26 cellular contexts compared by ENCODE assay signal in genomic region chr1:35619237-35620121, GRCh38. TPM values are rescaled to one million over a fixed set of nuclear protein-coding genes. Genes with fewer than 3 reads are reported as not detected.
DNase-seq lines count a peak whose midpoint lies in the region; ATAC-seq, FAIRE-seq and TF ChIP-seq lines count a peak whose summit lies in the region.
"Had no signal": no experiment of that assay in that cellular context is flagged by ENCODE, and none has a peak within 500 bp of the region (broad histone marks: within the 10 kb centered on the region; RNA-seq: fewer than 3 reads in every experiment).

No MANE protein-coding gene starts in this region.

- H4K20me1 ChIP-seq in HepG2 (ENCODE audit: insufficient read depth, low read length), result no peaks in the 10 kb centered on the region
- peaks cover 9% of the 10 kb centered on the region; the same call in 1 of the 2 replicates for H4K20me1 ChIP-seq in K562 (replicated peaks; ENCODE audit: control insufficient read depth, insufficient read depth, low read length)

- FAIRE-seq in HepG2 (lab: Jason Lieb, UNC) (no peak), K562 (lab: Jason Lieb, UNC) (peak; percentile 78)
- FAIRE-seq: GM12878 had no signal

- in situ Hi-C loops in HepG2 (cut with HindIII; ENCODE audit: extremely low pct_ligation_motif_present, low pct_unique_long_range_greater_than_20kb) (no loop called here), K562 (cut with MboI) (no loop called here)

- TF ChIP-seq CTCF in HepG2 (CRISPR knock-in tag; IDR thresholded peaks at IDR 0.05), result no peak
- no peak for TF ChIP-seq CTCF in right lobe of liver (IDR thresholded peaks at IDR 0.05)
- TF ChIP-seq CTCF in K562 (IDR thresholded peaks at IDR 0.05 in 2 of 3, conservative IDR thresholded peaks at IDR 0.05 in 1 of 3; ENCODE audit: insufficient read depth in 2 of 3, low read depth in 1 of 3, low read length in 3 of 3), result no peak

- H3K36me3 ChIP-seq in HepG2 (replicated peaks in 1 of 2; ENCODE audit: control insufficient read depth in 1 of 2, insufficient read depth in 2 of 2, low read length in 2 of 2), result peaks cover 18 to 65% of the 10 kb centered on the region in 2 experiments
- H3K36me3 ChIP-seq in right lobe of liver, result peaks cover 0 to 10% (median 4%) of the 10 kb centered on the region in 4 donors
- peaks cover 89% of the 10 kb centered on the region for H3K36me3 ChIP-seq in K562 (ENCODE audit: control insufficient read depth, insufficient read depth, low read length)

- peaks cover 26% of the 10 kb centered on the region for H3K79me2 ChIP-seq in HepG2 (ENCODE audit: insufficient read depth, low read length)
- H3K79me2 ChIP-seq in K562 (ENCODE audit: control insufficient read depth, insufficient read depth, low read length), result peaks cover 94% of the 10 kb centered on the region

- H3K9me3 ChIP-seq in HepG2 (ENCODE audit: low read length), result no peaks in the 10 kb centered on the region
- H3K9me3 ChIP-seq in right lobe of liver, result no peaks in the 10 kb centered on the region
- H3K9me3 ChIP-seq in K562 (replicated peaks; ENCODE audit: control insufficient read depth, insufficient read depth, low read depth, low read length), result no peaks in the 10 kb centered on the region
- H3K9me3 ChIP-seq: BE2C, HAP-1 had no signal

- no peaks in the 10 kb centered on the region for H3K9me1 ChIP-seq in K562 (ENCODE audit: control insufficient read depth, insufficient read depth, low read length)

- WGBS in HepG2 (ENCODE audit: low lambda C conversion rate), result 96% methylated on average over 6 of the region's 6 CpGs
- WGBS in right lobe of liver (ENCODE audit: insufficient coverage, low coverage, low lambda C conversion rate, missing lambda C conversion rate), result 84% methylated on average over 6 of the region's 6 CpGs
- WGBS in K562 (ENCODE audit: insufficient coverage, low coverage, missing lambda C conversion rate), result 62% methylated on average over 6 of the region's 6 CpGs

- no peak overlapping the region for H2AFZ ChIP-seq in HepG2 (ENCODE audit: low read length)
- no peak overlapping the region for H2AFZ ChIP-seq in K562 (ENCODE audit: low read depth, low read length)

- no peak overlapping the region for H3K4me3 Mint-ChIP-seq in stimulated activated effector memory CD8-positive, alpha-beta T cell treated with anti-CD3 and anti-CD28 coated beads, Interleukin-12 subunit alpha, Interleukin-12 subunit beta, amount 100 ng/mL, for 72 hours
- H3K4me3 Mint-ChIP-seq: CD4-positive, CD25-positive, alpha-beta regulatory T cell; CD8-positive, alpha-beta memory T cell; IgD-negative memory B cell had no signal

- H3K27ac ChIP-seq in HepG2 (ENCODE audit: extremely low read length, insufficient read depth, low read length), result no peak overlapping the region
- no peak overlapping the region for H3K27ac ChIP-seq in right lobe of liver
- peak overlapping the region; percentile 6; the same call in 1 of the 3 replicates for H3K27ac ChIP-seq in K562 (ENCODE audit: extremely low read depth, low read depth, low read length)
- H3K27ac ChIP-seq: HL-60 had no signal

- no peak overlapping the region for H3K9ac ChIP-seq in HepG2 (ENCODE audit: insufficient read depth, low read depth, low read length)
- no peak overlapping the region for H3K9ac ChIP-seq in K562 (ENCODE audit: insufficient read depth in 1 of 2, low read depth in 2 of 2, low read length in 2 of 2)

- peaks cover 89% of the 10 kb centered on the region for H3K36me3 Mint-ChIP-seq in stimulated activated effector memory CD8-positive, alpha-beta T cell treated with anti-CD3 and anti-CD28 coated beads, Interleukin-12 subunit alpha, Interleukin-12 subunit beta, amount 100 ng/mL, for 72 hours

- BruUV-seq in HepG2 (replicated peaks; lab: Mats Ljungman, UMichigan) (no TSS peak), K562 (replicated peaks; lab: Mats Ljungman, UMichigan) (no TSS peak)

- H3K4me1 ChIP-seq in HepG2 (ENCODE audit: insufficient read depth, low read length), result no peaks in the 10 kb centered on the region
- H3K4me1 ChIP-seq in right lobe of liver, result no peaks in the 10 kb centered on the region
- H3K4me1 ChIP-seq in K562 (replicated peaks in 1 of 2; ENCODE audit: control insufficient read depth in 2 of 2, insufficient read depth in 2 of 2, low read length in 2 of 2), result peaks cover 0 to 5% of the 10 kb centered on the region in 2 experiments; a peak in 3 of 5 replicates
- H3K4me1 ChIP-seq: BE2C had no signal

- intact Hi-C loops in HepG2 (cut with micrococcal nuclease; ENCODE audit: unreplicated experiment) (no loop called here), right lobe of liver (cut with DNase I) (no loop called here), K562 (cut with micrococcal nuclease) (no loop called here)

- no peak for TF ChIP-seq RAD21 in HepG2 (CRISPR knock-in tag; IDR thresholded peaks at IDR 0.05)
- peak in 1 of 2 experiments; percentile 19; a peak in 1 of 4 replicates for TF ChIP-seq RAD21 in K562 (CRISPR knock-in tag; conservative IDR thresholded peaks at IDR 0.05 in 1 of 2, IDR thresholded peaks at IDR 0.05 in 1 of 2)

- TF ChIP-seq POLR2A in HepG2 (IDR thresholded peaks at IDR 0.05; ENCODE audit: insufficient read depth in 1 of 2, low read depth in 2 of 2, low read length in 2 of 2) (no peak), right lobe of liver (IDR thresholded peaks at IDR 0.05) (no peak), K562 (conservative IDR thresholded peaks at IDR 0.05) (no peak)

- H3K4me1 Mint-ChIP-seq in stimulated activated effector memory CD8-positive, alpha-beta T cell treated with anti-CD3 and anti-CD28 coated beads, Interleukin-12 subunit alpha, Interleukin-12 subunit beta, amount 100 ng/mL, for 72 hours, result peaks cover 16% of the 10 kb centered on the region

- H3K27me3 ChIP-seq in HepG2 (ENCODE audit: control insufficient read depth in 1 of 2, insufficient read depth in 2 of 2, low read length in 2 of 2), result no peaks in the 10 kb centered on the region
- no peaks in the 10 kb centered on the region for H3K27me3 ChIP-seq in right lobe of liver
- no peaks in the 10 kb centered on the region for H3K27me3 ChIP-seq in K562 (ENCODE audit: control insufficient read depth in 2 of 2, insufficient read depth in 2 of 2, low read length in 2 of 2)
- H3K27me3 ChIP-seq: BE2C had no signal

- TF ChIP-seq EP300 in HepG2 (IDR thresholded peaks at IDR 0.05; ENCODE audit: low read depth in 2 of 2, low read length in 2 of 2) (no peak), HepG2 (CRISPR knock-in tag; IDR thresholded peaks at IDR 0.05; ENCODE audit: borderline replicate concordance) (no peak), K562 (IDR thresholded peaks at IDR 0.05; ENCODE audit: low read length) (no peak)

- no peak for DNase-seq in HepG2 (ENCODE audit: low spot score)
- DNase-seq in right lobe of liver, result no peak
- DNase-seq in OCI-M1 (lab: John Stamatoyannopoulos, UW), result peak; percentile 36
- DNase-seq in K562 (ENCODE audit: extremely low read depth in 1 of 4, low spot score in 3 of 4), result peak in 3 of 4 experiments; percentile 42 to 71 (median 61)
- DNase-seq in stimulated activated effector memory CD8-positive, alpha-beta T cell treated with anti-CD3 and anti-CD28 coated beads, Interleukin-12 subunit alpha, Interleukin-12 subunit beta, amount 100 ng/mL, for 72 hours (ENCODE audit: low spot score in 2 of 2), result no peak
- no peak for DNase-seq in NCI-H1048 (lab: John Stamatoyannopoulos, UW)
- DNase-seq in NK-92 treated with Interleukin-12 subunit alpha and Interleukin-12 subunit beta, amount 100 ng/mL, for 24 hours (lab: John Stamatoyannopoulos, UW), result no peak
- DNase-seq: ACHN; BE2C; C1 segment of cervical spinal cord; CD4-positive, CD25-positive, alpha-beta regulatory T cell; CD8-positive, alpha-beta memory T cell; COR-L47; DMS 273 treated with DMSO at 0.1 percent for 48 hours; DMS53; DND-41; EL had no signal

- ATAC-seq in HepG2 (no peak), right lobe of liver (no peak), K562 (peak; percentile 91), GM21360 (IDR thresholded peaks at IDR 0.05; ENCODE audit: unreplicated experiment) (no peak)
- ATAC-seq in stimulated activated effector memory CD8-positive, alpha-beta T cell treated with anti-CD3 and anti-CD28 coated beads, Interleukin-12 subunit alpha, Interleukin-12 subunit beta, amount 100 ng/mL, for 72 hours, result no peak
- ATAC-seq: GM12878 had no signal

- H3K4me2 ChIP-seq in HepG2 (ENCODE audit: low read depth, low read length) (no peak overlapping the region), K562 (ENCODE audit: insufficient read depth, low read length) (no peak overlapping the region)

- CTCF ChIA-PET in HepG2 (lab: Yijun Ruan, JAX; ENCODE audit: low intra/inter-chr PET ratio, low total read pairs) (no interaction called here), K562 (lab: Yijun Ruan, JAX; ENCODE audit: low intra/inter-chr PET ratio) (interaction anchor here (0.7 kb wide), 1 partner anchor 723 kb away, joined by 3 read pairs; no protein-coding TSS in a partner anchor)

- no peak overlapping the region for H3K4me3 ChIP-seq in HepG2 (replicated peaks in 1 of 3; ENCODE audit: insufficient read depth in 1 of 3, low read depth in 2 of 3, low read length in 3 of 3)
- H3K4me3 ChIP-seq in right lobe of liver, result no peak overlapping the region
- H3K4me3 ChIP-seq in K562, result no peak overlapping the region
- H3K4me3 ChIP-seq: GM12878, HAP-1 had no signal

- no peaks in the 10 kb centered on the region for H3K9me3 Mint-ChIP-seq in stimulated activated effector memory CD8-positive, alpha-beta T cell treated with anti-CD3 and anti-CD28 coated beads, Interleukin-12 subunit alpha, Interleukin-12 subunit beta, amount 100 ng/mL, for 72 hours
- H3K9me3 Mint-ChIP-seq: CD4-positive, CD25-positive, alpha-beta regulatory T cell; CD8-positive, alpha-beta memory T cell; IgD-negative memory B cell had no signal

- H3K27ac Mint-ChIP-seq in stimulated activated effector memory CD8-positive, alpha-beta T cell treated with anti-CD3 and anti-CD28 coated beads, Interleukin-12 subunit alpha, Interleukin-12 subunit beta, amount 100 ng/mL, for 72 hours, result peak overlapping the region; percentile 26
- H3K27ac Mint-ChIP-seq: CD4-positive, CD25-positive, alpha-beta regulatory T cell; IgD-negative memory B cell had no signal

- POLR2A ChIA-PET in HepG2 (lab: Yijun Ruan, JAX), result no interaction called here
- POLR2A ChIA-PET in K562 (lab: Yijun Ruan, JAX), result interaction anchor here (0.7 to 2.8 kb wide), 10 partner anchors 9 to 149 kb away, joined by 3 to 14 read pairs (median 4); no protein-coding TSS in a partner anchor

RNA-seq across cellular contexts. Expression of gene PSMB2, which starts 21.8 kb away (rescaled TPM):
- total RNA-seq in HepG2 (2016; rRNA removed; fragmentation: Illumina TruSeq; extraction: Trizol) (62.2 and 102 TPM in 2 replicates), right lobe of liver (10 to 100 TPM; 41.7 to 54.6 (median 48.3) TPM), K562 (2014; rRNA removed) (71.7 and 103 TPM in 2 replicates), K562 (2014; rRNA removed; fragmentation: Illumina TruSeq; extraction: Trizol) (144 and 145 TPM in 2 replicates), K562 (2015; rRNA removed; fragmentation: Illumina TruSeq; extraction: Trizol) (140 and 155 TPM in 2 replicates), K562 (2021) (231 and 235 TPM in 2 replicates)
- 9.9 and 10.8 TPM in 2 replicates for total RNA-seq in HepG2 (2016; cell fraction: cytosol; rRNA removed; fragmentation: Illumina TruSeq; extraction: Trizol; ENCODE audit: low read depth)
- total RNA-seq in HepG2 (2016; cell fraction: insoluble cytoplasmic fraction; rRNA removed; fragmentation: Illumina TruSeq; extraction: Trizol), result 62.8 and 101 TPM in 2 replicates
- 18.0 and 18.3 TPM in 2 replicates for total RNA-seq in HepG2 (2016; cell fraction: membrane; rRNA removed; fragmentation: Illumina TruSeq; extraction: Trizol)
- 31.6 and 32.7 TPM in 2 replicates for total RNA-seq in HepG2 (2016; cell fraction: nucleus; rRNA removed; fragmentation: Illumina TruSeq; extraction: Trizol)
- polyA plus RNA-seq in HepG2 (2011; rRNA removed) (50.5 and 60.6 TPM in 2 replicates), K562 (2011; rRNA removed) (165 and 171 TPM in 2 replicates), K562 (2014; fragmentation: Illumina TruSeq; extraction: Trizol) (283 and 321 TPM in 2 replicates), K562 (2014; fragmentation: Nextera tagmentation; extraction: Ambion mirVana) (100 to 1,000 TPM; 499 to 543 TPM), K562 (2014; rRNA removed) (150 and 162 TPM in 2 replicates)
- 45.2 and 49.5 TPM in 2 replicates for polyA plus RNA-seq in HepG2 (2011; cell fraction: cytosol; rRNA removed)
- polyA plus RNA-seq in HepG2 (2011; cell fraction: nucleus; rRNA removed), result 17.0 and 20.6 TPM in 2 replicates
- polyA plus RNA-seq in HepG2 (2012), result 49.7 and 57.0 TPM in 2 replicates
- 20.2 and 22.2 TPM in 2 replicates for polyA plus RNA-seq in HepG2 (2016; cell fraction: cytosol; fragmentation: Illumina TruSeq; extraction: Trizol; ENCODE audit: low read depth)
- 199 and 202 TPM in 2 replicates for polyA plus RNA-seq in HepG2 (2016; cell fraction: insoluble cytoplasmic fraction; fragmentation: Illumina TruSeq; extraction: Trizol; ENCODE audit: low read depth)
- 28.8 and 32.3 TPM in 2 replicates for polyA plus RNA-seq in HepG2 (2016; cell fraction: membrane; fragmentation: Illumina TruSeq; extraction: Trizol; ENCODE audit: low read depth)
- 75.8 and 83.1 TPM in 2 replicates for polyA plus RNA-seq in HepG2 (2016; cell fraction: nucleus; fragmentation: Illumina TruSeq; extraction: Trizol; ENCODE audit: insufficient read depth, low read depth)
- polyA minus RNA-seq in HepG2 (2011; rRNA and poly(A)+ RNA removed; ENCODE audit: low replicate concordance), result 92.7 and 165 TPM in 2 replicates
- 26.0 and 31.0 TPM in 2 replicates for polyA minus RNA-seq in HepG2 (2011; cell fraction: cytosol; rRNA and poly(A)+ RNA removed)
- 19.2 and 19.9 TPM in 2 replicates for polyA minus RNA-seq in HepG2 (2011; cell fraction: nucleus; rRNA and poly(A)+ RNA removed)
- 31.2 and 38.1 TPM in 2 replicates for total RNA-seq in K562 (2011; cell fraction: chromatin; rRNA removed; ENCODE audit: low replicate concordance)
- total RNA-seq in K562 (2011; cell fraction: nucleolus; rRNA removed), result 24.7 and 27.5 TPM in 2 replicates
- total RNA-seq in K562 (2011; cell fraction: nucleoplasm; rRNA removed), result 46.6 and 87.8 TPM in 2 replicates
- 180 and 190 TPM in 2 replicates for polyA plus RNA-seq in K562 (2011; cell fraction: cytosol; rRNA removed)
- 68.1 and 83.6 TPM in 2 replicates for polyA plus RNA-seq in K562 (2011; cell fraction: nucleus; rRNA removed)
- 147 and 203 TPM in 2 replicates for polyA plus RNA-seq in K562 (2012)
- polyA minus RNA-seq in K562 (2011; rRNA and poly(A)+ RNA removed), result 117 and 126 TPM in 2 replicates
- 108 and 118 TPM in 2 replicates for polyA minus RNA-seq in K562 (2011; cell fraction: cytosol; rRNA and poly(A)+ RNA removed)
- 13.2 and 23.4 TPM in 2 replicates for polyA minus RNA-seq in K562 (2011; cell fraction: nucleus; rRNA and poly(A)+ RNA removed)

RNA-seq across cellular contexts. Expression of gene TFAP2E, which starts 46.4 kb away (rescaled TPM):
- total RNA-seq in HepG2 (2016; rRNA removed; fragmentation: Illumina TruSeq; extraction: Trizol), result 0.31 and 0.44 TPM in 2 replicates
- total RNA-seq in HepG2 (2016; cell fraction: cytosol; rRNA removed; fragmentation: Illumina TruSeq; extraction: Trizol; ENCODE audit: low read depth), result 0.18 TPM in 1 of 2 replicates, not detected in the other
- total RNA-seq in HepG2 (2016; cell fraction: insoluble cytoplasmic fraction; rRNA removed; fragmentation: Illumina TruSeq; extraction: Trizol), result 0.17 and 0.49 TPM in 2 replicates
- 0.12 and 0.17 TPM in 2 replicates for total RNA-seq in HepG2 (2016; cell fraction: membrane; rRNA removed; fragmentation: Illumina TruSeq; extraction: Trizol)
- total RNA-seq in HepG2 (2016; cell fraction: nucleus; rRNA removed; fragmentation: Illumina TruSeq; extraction: Trizol), result 0.47 and 0.53 TPM in 2 replicates
- 0.41 and 0.46 TPM in 2 replicates for polyA plus RNA-seq in HepG2 (2011; rRNA removed)
- 0.32 and 0.42 TPM in 2 replicates for polyA plus RNA-seq in HepG2 (2011; cell fraction: cytosol; rRNA removed)
- 2.1 and 2.2 TPM in 2 replicates for polyA plus RNA-seq in HepG2 (2011; cell fraction: nucleus; rRNA removed)
- polyA plus RNA-seq in HepG2 (2012), result 0.56 and 0.88 TPM in 2 replicates
- polyA plus RNA-seq in HepG2 (2016; cell fraction: cytosol; fragmentation: Illumina TruSeq; extraction: Trizol; ENCODE audit: low read depth), result 0.12 TPM in 1 of 2 replicates, not detected in the other
- 0.28 and 0.50 TPM in 2 replicates for polyA plus RNA-seq in HepG2 (2016; cell fraction: insoluble cytoplasmic fraction; fragmentation: Illumina TruSeq; extraction: Trizol; ENCODE audit: low read depth)
- polyA plus RNA-seq in HepG2 (2016; cell fraction: membrane; fragmentation: Illumina TruSeq; extraction: Trizol; ENCODE audit: low read depth), result 0.08 and 0.26 TPM in 2 replicates
- polyA plus RNA-seq in HepG2 (2016; cell fraction: nucleus; fragmentation: Illumina TruSeq; extraction: Trizol; ENCODE audit: insufficient read depth, low read depth), result 1.5 and 1.9 TPM in 2 replicates
- 0.08 and 0.12 TPM in 2 replicates for polyA minus RNA-seq in HepG2 (2011; rRNA and poly(A)+ RNA removed; ENCODE audit: low replicate concordance)
- not detected in 2 replicates for polyA minus RNA-seq in HepG2 (2011; cell fraction: cytosol; rRNA and poly(A)+ RNA removed)
- 0.50 and 0.52 TPM in 2 replicates for polyA minus RNA-seq in HepG2 (2011; cell fraction: nucleus; rRNA and poly(A)+ RNA removed)
- total RNA-seq in right lobe of liver, result under 1 TPM in 2 of 6 experiments, not detected in 4; 0.15 to 0.24 TPM
- 0.30 and 0.44 TPM in 2 replicates for total RNA-seq in K562 (2011; cell fraction: chromatin; rRNA removed; ENCODE audit: low replicate concordance)
- total RNA-seq in K562 (2011; cell fraction: nucleolus; rRNA removed), result 0.39 TPM in 1 of 2 replicates, not detected in the other
- 0.81 TPM in 1 of 2 replicates, not detected in the other for total RNA-seq in K562 (2011; cell fraction: nucleoplasm; rRNA removed)
- total RNA-seq in K562 (2014; rRNA removed), result not detected in 2 replicates
- not detected in 2 replicates for total RNA-seq in K562 (2014; rRNA removed; fragmentation: Illumina TruSeq; extraction: Trizol)
- total RNA-seq in K562 (2015; rRNA removed; fragmentation: Illumina TruSeq; extraction: Trizol), result 0.11 TPM in 1 of 2 replicates, not detected in the other
- not detected in 2 replicates for total RNA-seq in K562 (2021)
- polyA plus RNA-seq in K562 (2011; rRNA removed), result 0.07 and 0.11 TPM in 2 replicates
- not detected in 2 replicates for polyA plus RNA-seq in K562 (2011; cell fraction: cytosol; rRNA removed)
- polyA plus RNA-seq in K562 (2011; cell fraction: nucleus; rRNA removed), result 0.31 and 0.38 TPM in 2 replicates
- 0.20 and 0.58 TPM in 2 replicates for polyA plus RNA-seq in K562 (2012)
- polyA plus RNA-seq in K562 (2014; fragmentation: Illumina TruSeq; extraction: Trizol), result not detected in 2 replicates
- polyA plus RNA-seq in K562 (2014; fragmentation: Nextera tagmentation; extraction: Ambion mirVana), result under 1 TPM; 0.03 to 0.06 TPM
- 0.04 and 0.07 TPM in 2 replicates for polyA plus RNA-seq in K562 (2014; rRNA removed)
- 0.14 TPM in 1 of 2 replicates, not detected in the other for polyA minus RNA-seq in K562 (2011; rRNA and poly(A)+ RNA removed)
- not detected in 2 replicates for polyA minus RNA-seq in K562 (2011; cell fraction: cytosol; rRNA and poly(A)+ RNA removed)
- polyA minus RNA-seq in K562 (2011; cell fraction: nucleus; rRNA and poly(A)+ RNA removed), result not detected in 2 replicates
- total RNA-seq: A172, G401, H4, HT1080 had no signal

Comparison
In these comparisons a context has a peak if more than half of its experiments do, and no peak if none do; other contexts are left out.
1. DNase-seq: peak in OCI-M1 (single experiment) and K562 (3 of 4); none in HepG2 (single experiment), right lobe of liver (0 of 3), stimulated activated effector memory CD8-positive, alpha-beta T cell treated with anti-CD3 and anti-CD28 coated beads, Interleukin-12 subunit alpha, Interleukin-12 subunit beta, amount 100 ng/mL, for 72 hours (0 of 2), NCI-H1048 (single experiment) and NK-92 treated with Interleukin-12 subunit alpha and Interleukin-12 subunit beta, amount 100 ng/mL, for 24 hours (single experiment).
2. Of the 241 proteins assayed by ChIP-seq in both HepG2 and K562: peak only in HepG2: none; only in K562: CEBPG, MAFG and POLR2AphosphoS5; in both: CEBPB, MAFF and MAFK; in neither: 233; mixed calls (peak in some experiments, not most) for 2.